ENCODE assay signal across 14 cellular contexts in the genomic region with DNA sequence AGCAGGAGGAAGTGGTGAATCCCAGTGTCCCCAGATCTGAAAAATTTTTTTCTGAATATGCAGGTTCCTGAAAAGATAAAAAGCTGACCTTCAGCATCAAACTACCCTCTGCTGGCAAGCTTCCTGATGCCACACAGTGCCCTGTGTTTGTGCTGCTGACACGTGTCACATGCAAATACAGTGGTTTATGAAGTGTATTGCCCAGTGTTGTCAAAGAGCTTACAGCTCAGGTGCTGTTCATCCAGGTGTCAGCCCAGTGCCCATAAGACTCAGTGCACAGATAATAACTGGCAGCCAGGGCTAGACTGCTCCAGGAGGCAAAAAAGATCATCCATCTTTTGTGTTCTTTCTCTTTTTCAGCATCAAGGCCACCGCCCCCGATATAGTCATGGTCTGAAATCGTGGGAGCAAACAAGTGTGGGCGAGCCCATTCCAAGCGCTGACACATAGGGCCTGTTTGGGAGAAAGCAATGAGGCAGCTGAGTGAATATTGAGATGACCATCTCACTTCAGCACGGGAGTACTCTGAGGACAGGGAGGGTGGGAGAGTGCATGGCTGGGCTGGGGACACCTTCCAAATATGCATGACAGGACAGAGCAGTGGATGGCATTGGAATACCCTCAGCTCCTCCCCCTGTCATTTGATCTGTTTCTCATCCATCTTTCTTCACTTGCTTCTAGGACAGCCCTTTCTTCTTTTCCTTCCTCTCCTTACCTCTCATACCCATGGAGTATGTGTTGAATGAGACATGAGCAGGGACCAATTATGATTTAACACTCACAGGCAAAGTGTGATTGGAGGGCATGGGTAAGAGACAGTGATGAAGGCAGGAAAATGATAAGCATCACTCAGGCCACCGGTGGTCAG. TPM values are rescaled to one million over a fixed set of nuclear protein-coding genes. Genes with fewer than 3 reads are reported as not detected.
DNase-seq lines count a peak whose midpoint lies in the region; ATAC-seq, FAIRE-seq and TF ChIP-seq lines count a peak whose summit lies in the region.
"Had no signal": no experiment of that assay in that cellular context is flagged by ENCODE, and none has a peak within 500 bp of the region (broad histone marks: within the 10 kb centered on the region; RNA-seq: fewer than 3 reads in every experiment).

No MANE protein-coding gene starts in this region.

- no peak for TF ChIP-seq POLR2A in GM12878 (IDR thresholded peaks at IDR 0.05; ENCODE audit: low read depth, low read length)

- intact Hi-C loops in Calu3 (cut with micrococcal nuclease; ENCODE audit: unreplicated experiment): no loop called here
- intact Hi-C loops in GM12878 (cut with micrococcal nuclease; ENCODE audit: unreplicated experiment): no loop called here

- RAD21 ChIA-PET in GM12878 (lab: Charles Lee; ENCODE audit: unreplicated experiment): interaction anchor here (0.8 to 4.6 kb wide), 3 partner anchors 9 to 166 kb away, joined by 3 to 31 read pairs (median 3); no protein-coding TSS in a partner anchor

- DNase-seq in Calu3 (peak; percentile 28), GM12878 (ENCODE audit: low read depth, low spot score) (no peak), T-helper 2 cell (no peak), SW 1271 (lab: John Stamatoyannopoulos, UW) (no peak)
- no peak for DNase-seq in activated naive CD4-positive, alpha-beta T cell treated with anti-CD3 and anti-CD28 coated beads, Interleukin-2, amount 10 ng/mL, durations not matched to agents 7 days and 5 days
- DNase-seq: activated T-cell treated with anti-CD3 and anti-CD28 coated beads, Interleukin-2, amount 50 U/mL, for 48 hours; caudate nucleus; kidney; NCI-H146; stimulated activated CD4-positive, alpha-beta T cell treated with anti-CD3 and anti-CD28 coated beads, Interleukin-1b, Interleukin-23, amount 100 ng/mL, for 48 hours had no signal

- H3K9me3 ChIP-seq in GM12878 (replicated peaks; ENCODE audit: control insufficient read depth, insufficient read depth, low read length): no peaks in the 10 kb centered on the region; the same call in 2 of the 3 replicates

- SMC1A ChIA-PET in GM12878 (lab: Charles Lee; ENCODE audit: uncharacterized antibody, unreplicated experiment): interaction anchor here (1.0 to 3.8 kb wide), 9 partner anchors 9 to 166 kb away, joined by 3 to 29 read pairs (median 3); no protein-coding TSS in a partner anchor

- H3K27ac ChIP-seq in GM12878 (ENCODE audit: control insufficient read depth, insufficient read depth): no peak overlapping the region

- H3K27me3 ChIP-seq in GM12878 (replicated peaks in 1 of 2; ENCODE audit: control insufficient read depth in 2 of 2, insufficient read depth in 2 of 2, low read length in 1 of 2): no peaks in the 10 kb centered on the region

- no peaks in the 10 kb centered on the region for H3K36me3 ChIP-seq in GM12878 (ENCODE audit: control insufficient read depth in 2 of 2, insufficient read depth in 2 of 2, low read length in 1 of 2)

- no peaks in the 10 kb centered on the region for H4K20me1 ChIP-seq in GM12878 (ENCODE audit: control insufficient read depth, insufficient read depth)

- ATAC-seq in GM19372 (IDR thresholded peaks at IDR 0.05; ENCODE audit: low read depth, unreplicated experiment) (peak; percentile 49), HG03175 (IDR thresholded peaks at IDR 0.05; ENCODE audit: unreplicated experiment) (peak; percentile 83), GM12878 (peak; percentile 90), GM19397 (IDR thresholded peaks at IDR 0.05; ENCODE audit: unreplicated experiment) (no peak)
- ATAC-seq: Panc1 had no signal

- FAIRE-seq in GM12878 (lab: Jason Lieb, UNC): no peak
- FAIRE-seq: kidney had no signal

- peak overlapping the region; percentile 25 for H3K27ac Mint-ChIP-seq in Calu3 (ENCODE audit: unreplicated experiment)
- H3K27ac Mint-ChIP-seq in activated naive CD4-positive, alpha-beta T cell treated with anti-CD3 and anti-CD28 coated beads, Interleukin-2, amount 10 ng/mL, durations not matched to agents 7 days and 5 days: no peak overlapping the region

- POLR2A ChIA-PET in GM12878 (lab: Charles Lee): interaction anchor here (1.4 kb wide), 1 partner anchor 10 kb away, joined by 5 read pairs; no protein-coding TSS in a partner anchor

- in situ Hi-C loops in GM12878 (cut with MboI): no loop called here

- CTCF ChIA-PET in Calu3 (lab: Charles Lee) (interaction anchor here (0.6 to 1.4 kb wide), 2 partner anchors 11 to 49 kb away, joined by 3 read pairs; no protein-coding TSS in a partner anchor), GM12878 (lab: Yijun Ruan, JAX) (interaction anchor here (0.6 to 1.3 kb wide), 5 partner anchors 12 to 1898 kb away, joined by 3 to 4 read pairs (median 3); no protein-coding TSS in a partner anchor)
- CTCF ChIA-PET in activated naive CD4-positive, alpha-beta T cell treated with anti-CD3 and anti-CD28 coated beads, Interleukin-2, amount 10 ng/mL, durations not matched to agents 7 days and 5 days (lab: Charles Lee): no interaction called here

- no peak overlapping the region for H3K9ac ChIP-seq in GM12878 (ENCODE audit: control insufficient read depth, insufficient read depth, low read length)

- no peaks in the 10 kb centered on the region for H3K36me3 Mint-ChIP-seq in Calu3 (ENCODE audit: insufficient read depth, unreplicated experiment)
- H3K36me3 Mint-ChIP-seq in activated naive CD4-positive, alpha-beta T cell treated with anti-CD3 and anti-CD28 coated beads, Interleukin-2, amount 10 ng/mL, durations not matched to agents 7 days and 5 days: no peaks in the 10 kb centered on the region

- H3K4me3 ChIP-seq in GM12878: no peak overlapping the region

- H3K9me3 Mint-ChIP-seq in Calu3 (ENCODE audit: low read depth, unreplicated experiment): peaks cover 7% of the 10 kb centered on the region
- no peaks in the 10 kb centered on the region for H3K9me3 Mint-ChIP-seq in activated naive CD4-positive, alpha-beta T cell treated with anti-CD3 and anti-CD28 coated beads, Interleukin-2, amount 10 ng/mL, durations not matched to agents 7 days and 5 days

- TF ChIP-seq CTCF in Calu3 (IDR thresholded peaks at IDR 0.05; ENCODE audit: unreplicated experiment) (no peak), GM12878 (IDR thresholded peaks at IDR 0.05 in 2 of 3, conservative IDR thresholded peaks at IDR 0.05 in 1 of 3; ENCODE audit: control insufficient read depth in 2 of 3, extremely low read depth in 1 of 3, insufficient read depth in 1 of 3, low read depth in 3 of 3, low read length in 3 of 3) (no peak)

- peaks cover 23% of the 10 kb centered on the region for H3K4me1 Mint-ChIP-seq in Calu3 (ENCODE audit: low read depth, unreplicated experiment)
- H3K4me1 Mint-ChIP-seq in activated naive CD4-positive, alpha-beta T cell treated with anti-CD3 and anti-CD28 coated beads, Interleukin-2, amount 10 ng/mL, durations not matched to agents 7 days and 5 days: no peaks in the 10 kb centered on the region

- H3K4me1 ChIP-seq in GM12878 (ENCODE audit: control insufficient read depth, insufficient read depth, low read length): peaks cover 11% of the 10 kb centered on the region

- no peak overlapping the region for H3K4me2 ChIP-seq in GM12878 (ENCODE audit: control insufficient read depth, insufficient read depth)

- no peaks in the 10 kb centered on the region for H3K79me2 ChIP-seq in GM12878 (ENCODE audit: control insufficient read depth, insufficient read depth, low read length)

- H2AFZ ChIP-seq in GM12878 (ENCODE audit: control insufficient read depth, low read depth, low read length): peak overlapping the region; percentile 17; the same call in 1 of the 2 replicates

- no peak for TF ChIP-seq EP300 in GM12878 (IDR thresholded peaks at IDR 0.05; ENCODE audit: borderline replicate concordance in 1 of 2, control insufficient read depth in 1 of 2, low read depth in 2 of 2, low read length in 2 of 2)

- H3K4me3 Mint-ChIP-seq in Calu3 (ENCODE audit: low read depth, unreplicated experiment): no peak overlapping the region
- no peak overlapping the region for H3K4me3 Mint-ChIP-seq in activated naive CD4-positive, alpha-beta T cell treated with anti-CD3 and anti-CD28 coated beads, Interleukin-2, amount 10 ng/mL, durations not matched to agents 7 days and 5 days

- no peak for TF ChIP-seq RAD21 in GM12878 (IDR thresholded peaks at IDR 0.05; ENCODE audit: insufficient read depth, low read depth, low read length)

- 43% methylated on average over 8 of the region's 8 CpGs for WGBS in GM12878 (ENCODE audit: insufficient coverage, insufficient replicate concordance, low lambda C conversion rate, missing lambda C conversion rate)

- no peaks in the 10 kb centered on the region for H3K27me3 Mint-ChIP-seq in Calu3 (ENCODE audit: unreplicated experiment)
- H3K27me3 Mint-ChIP-seq in activated naive CD4-positive, alpha-beta T cell treated with anti-CD3 and anti-CD28 coated beads, Interleukin-2, amount 10 ng/mL, durations not matched to agents 7 days and 5 days: peaks cover 21% of the 10 kb centered on the region

- BruUV-seq in Calu3 (replicated peaks; lab: Mats Ljungman, UMichigan) (no TSS peak), GM12878 (replicated peaks; lab: Mats Ljungman, UMichigan) (no TSS peak)

TF ChIP-seq in GM12878, 131 proteins besides CTCF, POLR2A, EP300 and RAD21 (continues in another document):
- peak; percentile 82 to 88 for TF ChIP-seq BHLHE40 (IDR thresholded peaks at IDR 0.05; ENCODE audit: borderline replicate concordance in 1 of 2, low read depth in 2 of 2, low read length in 1 of 2)
- no peak for TF ChIP-seq HDAC6 (IDR thresholded peaks at IDR 0.05; ENCODE audit: unreplicated experiment)
- TF ChIP-seq IKZF1 (conservative IDR thresholded peaks at IDR 0.05): 0 out of 2 replicates have a peak, but pooled peaks have one; percentile 31
- no peak for TF ChIP-seq EED (IDR thresholded peaks at IDR 0.05; ENCODE audit: low read depth)
- TF ChIP-seq CREM (IDR thresholded peaks at IDR 0.05; ENCODE audit: low read depth): 0 out of 2 replicates have a peak, but pooled peaks have one; percentile 5
- no peak for TF ChIP-seq IRF4 (IDR thresholded peaks at IDR 0.05; ENCODE audit: low read depth, low read length)

RNA-seq across cellular contexts. Expression of gene KCNK1, which starts 6.4 kb away (rescaled TPM):
- total RNA-seq in Calu3 (2022): 38.0 and 39.2 TPM in 2 replicates
- total RNA-seq in GM12878 (2013; cell fraction: nucleolus; rRNA removed): 81.2 and 85.6 TPM in 2 replicates
- 14.2 and 15.0 TPM in 2 replicates for total RNA-seq in GM12878 (2014; rRNA removed)
- total RNA-seq in GM12878 (2014; rRNA removed; fragmentation: Illumina TruSeq; extraction: Trizol): 12.4 and 13.0 TPM in 2 replicates
- 17.0 and 18.6 TPM in 2 replicates for total RNA-seq in GM12878 (2021)
- polyA plus RNA-seq in GM12878 (2011; ENCODE audit: low read depth): 4.1 TPM
- 27.6 and 28.4 TPM in 2 replicates for polyA plus RNA-seq in GM12878 (2011; rRNA removed)
- 26.5 and 28.7 TPM in 2 replicates for polyA plus RNA-seq in GM12878 (2011; cell fraction: cytosol; rRNA removed)
- 20.3 and 25.4 TPM in 2 replicates for polyA plus RNA-seq in GM12878 (2011; cell fraction: nucleus; rRNA removed)
- polyA plus RNA-seq in GM12878 (2012): 6.8 and 10.7 TPM in 2 replicates
- polyA plus RNA-seq in GM12878 (2014; fragmentation: Illumina TruSeq; extraction: Trizol): 10.6 and 12.3 TPM in 2 replicates
- polyA plus RNA-seq in GM12878 (2014; fragmentation: Nextera tagmentation; extraction: Ambion mirVana): 10 to 100 TPM in 1 of 2 experiments, 1 to 10 TPM in 1; 9.4 to 14.6 TPM
- polyA plus RNA-seq in GM12878 (2014; rRNA removed): 14.3 and 16.0 TPM in 2 replicates
- 10 to 100 TPM; 15.6 to 18.6 TPM for polyA plus RNA-seq in GM12878 (2016; fragmentation: Nextera tagmentation; extraction: Ambion mirVana)
- 36.1 and 43.6 TPM in 2 replicates for polyA minus RNA-seq in GM12878 (2011; rRNA and poly(A)+ RNA removed)
- polyA minus RNA-seq in GM12878 (2011; cell fraction: cytosol; rRNA and poly(A)+ RNA removed): 18.0 and 18.2 TPM in 2 replicates
- polyA minus RNA-seq in GM12878 (2011; cell fraction: nucleus; rRNA and poly(A)+ RNA removed): 15.6 and 29.0 TPM in 2 replicates
